In genomic region chr3:15065550-15066007, GRCh38 we compare ENCODE assay signal across 8 cellular contexts. TPM values are rescaled to one million over a fixed set of nuclear protein-coding genes. Genes with fewer than 3 reads are reported as not detected.
DNase-seq lines count a peak whose midpoint lies in the region; ATAC-seq and TF ChIP-seq lines count a peak whose summit lies in the region.

No MANE protein-coding gene starts in this region.

- H3K27ac Mint-ChIP-seq in activated naive CD4-positive, alpha-beta T cell treated with anti-CD3 and anti-CD28 coated beads, Interleukin-2, amount 10 ng/mL, durations not matched to agents 7 days and 5 days: peak overlapping the region; percentile 94

- intact Hi-C loops in right lobe of liver (cut with DNase I): no loop called here
- intact Hi-C loops in transverse colon (cut with DNase I; ENCODE audit: low total_unique reads): loop anchor here (10.0 kb wide), 1 partner anchor 121 kb away; the partner anchor contains the start of gene NR2C2

- no peak for DNase-seq in activated naive CD4-positive, alpha-beta T cell treated with anti-CD3 and anti-CD28 coated beads, Interleukin-2, amount 10 ng/mL, durations not matched to agents 7 days and 5 days
- DNase-seq in activated naive CD4-positive, alpha-beta T cell (lab: John Stamatoyannopoulos, UW): no peak
- no peak for DNase-seq in right lobe of liver
- DNase-seq in transverse colon: no peak
- no peak for DNase-seq in DMS53 treated with DMSO at 0.1 percent for 48 hours (lab: John Stamatoyannopoulos, UW; ENCODE audit: unreplicated experiment)
- no peak for DNase-seq in DMS79 (lab: John Stamatoyannopoulos, UW)
- DNase-seq in SHP77 (lab: John Stamatoyannopoulos, UW): no peak

- TF ChIP-seq CTCF in right lobe of liver (IDR thresholded peaks at IDR 0.05) (no peak), transverse colon (IDR thresholded peaks at IDR 0.05) (no peak)

- TF ChIP-seq POLR2A in right lobe of liver (IDR thresholded peaks at IDR 0.05) (no peak), transverse colon (IDR thresholded peaks at IDR 0.05) (no peak)

- ATAC-seq in right lobe of liver: no peak

- peaks cover 28% of the 10 kb centered on the region for H3K4me1 Mint-ChIP-seq in activated naive CD4-positive, alpha-beta T cell treated with anti-CD3 and anti-CD28 coated beads, Interleukin-2, amount 10 ng/mL, durations not matched to agents 7 days and 5 days

- WGBS in right lobe of liver (ENCODE audit: insufficient coverage, low coverage, low lambda C conversion rate, missing lambda C conversion rate): 46% methylated on average over 16 of the region's 16 CpGs
- WGBS in transverse colon (ENCODE audit: low coverage in 1 of 2), 2 donors: 67 to 69% methylated on average over 9 to 16 of the region's 16 CpGs

- H3K9me3 ChIP-seq in right lobe of liver (no peaks in the 10 kb centered on the region), transverse colon (no peaks in the 10 kb centered on the region)

- TF ChIP-seq EP300 in transverse colon (IDR thresholded peaks at IDR 0.05; ENCODE audit: low read depth): no peak

- H3K27me3 ChIP-seq in right lobe of liver (no peaks in the 10 kb centered on the region), transverse colon (no peaks in the 10 kb centered on the region)

- in situ Hi-C loops in transverse colon (cut with MboI; ENCODE audit: low pct_ligation_motif_present in 1 of 4, low pct_unique_long_range_greater_than_20kb in 1 of 4, low sequenced_read_pairs in 3 of 4): loop anchor here in 2 of 4 donors (25.0 kb wide), 1 partner anchor 403 kb away; the partner anchor contains the start of gene CCDC174 (in 2 of the 2)

- CTCF ChIA-PET in activated naive CD4-positive, alpha-beta T cell treated with anti-CD3 and anti-CD28 coated beads, Interleukin-2, amount 10 ng/mL, durations not matched to agents 7 days and 5 days (lab: Charles Lee): interaction anchor here (1.1 to 2.3 kb wide), 2 partner anchors 14 to 54 kb away, joined by 5 to 9 read pairs; no protein-coding TSS in a partner anchor

- no peaks in the 10 kb centered on the region for H3K27me3 Mint-ChIP-seq in activated naive CD4-positive, alpha-beta T cell treated with anti-CD3 and anti-CD28 coated beads, Interleukin-2, amount 10 ng/mL, durations not matched to agents 7 days and 5 days

- H3K4me1 ChIP-seq in right lobe of liver (peaks cover 0 to 15% (median 5%) of the 10 kb centered on the region in 4 donors), transverse colon (peaks cover 12 to 17% (median 14%) of the 10 kb centered on the region in 4 donors)

- H3K4me3 Mint-ChIP-seq in activated naive CD4-positive, alpha-beta T cell treated with anti-CD3 and anti-CD28 coated beads, Interleukin-2, amount 10 ng/mL, durations not matched to agents 7 days and 5 days: peak overlapping the region; percentile 95

- no peaks in the 10 kb centered on the region for H3K36me3 ChIP-seq in right lobe of liver
- H3K36me3 ChIP-seq in transverse colon: no peaks in the 10 kb centered on the region

- peak overlapping the region; percentile 65 to 82 (median 70) for H3K4me3 ChIP-seq in right lobe of liver
- peak overlapping the region; percentile 18 to 89 (median 72) for H3K4me3 ChIP-seq in transverse colon

- H3K36me3 Mint-ChIP-seq in activated naive CD4-positive, alpha-beta T cell treated with anti-CD3 and anti-CD28 coated beads, Interleukin-2, amount 10 ng/mL, durations not matched to agents 7 days and 5 days: peaks cover 16% of the 10 kb centered on the region

- H3K9me3 Mint-ChIP-seq in activated naive CD4-positive, alpha-beta T cell treated with anti-CD3 and anti-CD28 coated beads, Interleukin-2, amount 10 ng/mL, durations not matched to agents 7 days and 5 days: no peaks in the 10 kb centered on the region

- H3K27ac ChIP-seq in angular gyrus (ENCODE audit: low read depth, low read length) (peak overlapping the region; percentile 74), right lobe of liver (peak overlapping the region in 2 of 3 donors; percentile 79 to 90), transverse colon (peak overlapping the region; percentile 83 to 86 (median 86))

RNA-seq across cellular contexts. Expression of gene MRPS25, which starts 0.5 kb away (rescaled TPM):
- 10 to 100 TPM; 36.8 to 53.6 (median 48.0) TPM for total RNA-seq in right lobe of liver
- 100 to 1,000 TPM in 2 of 4 donors, 10 to 100 TPM in 2; 47.5 to 209 (median 117) TPM for total RNA-seq in transverse colon

RNA-seq across cellular contexts. Expression of gene RBSN, which starts 33.4 kb away (rescaled TPM):
- 10 to 100 TPM; 10.5 to 13.9 (median 11.5) TPM for total RNA-seq in right lobe of liver
- total RNA-seq in transverse colon: 10 to 100 TPM; 18.0 to 37.6 (median 24.0) TPM
